In the genomic region with DNA sequence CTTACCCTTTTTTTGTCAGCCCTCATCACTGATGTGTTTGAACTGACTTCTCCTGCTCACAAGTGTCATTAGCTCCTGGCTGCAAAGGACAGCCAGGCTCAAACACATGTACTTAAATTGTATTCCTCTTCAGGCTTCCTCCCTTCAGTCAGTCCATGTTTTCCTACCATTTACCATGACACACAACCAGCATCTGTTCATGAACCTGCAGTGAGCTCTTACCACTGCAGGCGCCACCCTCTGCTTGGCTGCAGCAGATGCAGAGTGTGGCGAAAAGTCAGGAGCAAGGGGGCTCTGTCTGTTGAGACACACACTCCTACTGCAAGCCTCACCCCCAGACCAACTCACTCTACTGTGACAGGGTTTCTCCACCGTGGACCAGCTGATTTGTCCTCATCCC, we compare ENCODE assay signal across 21 cellular contexts.
"Had no signal": no experiment of that assay in that cellular context is flagged by ENCODE, and none has a peak within 500 bp of the region (broad histone marks: within the 10 kb centered on the region; RNA-seq: fewer than 3 reads in every experiment).

No MANE protein-coding gene starts in this region.

- H3K4me1 Mint-ChIP-seq: activated CD4-positive, alpha-beta T cell treated with anti-CD3 and anti-CD28 coated beads, Interleukin-2, amount 10 ng/mL, durations not matched to agents 7 days and 5 days; central memory CD8-positive, alpha-beta T cell; naive B cell had no signal

- H3K27me3 Mint-ChIP-seq: activated CD4-positive, alpha-beta T cell treated with anti-CD3 and anti-CD28 coated beads, Interleukin-2, amount 10 ng/mL, durations not matched to agents 7 days and 5 days; activated T-cell treated with anti-CD3 and anti-CD28 coated beads, Interleukin-2, amount 50 U/mL, for 24 hours; stimulated activated naive CD8-positive, alpha-beta T cell treated with anti-CD3 and anti-CD28 coated beads, Interleukin-15, Interleukin-2, amounts not matched to agents 100 ng/mL and 50 ng/mL, for 24 hours had no signal

- H3K9me3 Mint-ChIP-seq: activated CD4-positive, alpha-beta T cell treated with anti-CD3 and anti-CD28 coated beads, Interleukin-2, amount 10 ng/mL, durations not matched to agents 7 days and 5 days; activated T-cell treated with anti-CD3 and anti-CD28 coated beads, Interleukin-2, amount 50 U/mL, for 24 hours; activated T-helper 2 cell treated with anti-CD3 and anti-CD28 coated beads, Interferon-gamma antibody, Interleukin-2, Interleukin-4, amounts not matched to agents 10 μg/mL and 5 μg/mL and 100 μg/mL, durations not matched to agents 14 hours and 24 hours and 36 hours; central memory CD8-positive, alpha-beta T cell; naive B cell; neural progenitor cell; stimulated activated naive CD8-positive, alpha-beta T cell treated with anti-CD3 and anti-CD28 coated beads, Interleukin-15, Interleukin-2, amounts not matched to agents 100 ng/mL and 50 ng/mL, for 24 hours had no signal

- H3K36me3 ChIP-seq: brain microvascular endothelial cell, colonic mucosa, neural progenitor cell, prostate gland, right atrium auricular region, tibial nerve, uterus had no signal

- FAIRE-seq: endometrium, keratinocyte had no signal

- H3K27ac ChIP-seq: brain microvascular endothelial cell, colonic mucosa, neural progenitor cell, prostate gland, right atrium auricular region, tibial nerve, uterus had no signal

- H3K4me3 ChIP-seq: colonic mucosa, neural progenitor cell, prostate gland, right atrium auricular region, tibial nerve, uterus had no signal

- H3K27me3 ChIP-seq: brain microvascular endothelial cell, colonic mucosa, neural progenitor cell, right atrium auricular region, tibial nerve, uterus had no signal

- H3K4me2 ChIP-seq: neural progenitor cell had no signal

- DNase-seq: activated CD4-positive, alpha-beta T cell treated with anti-CD3 and anti-CD28 coated beads, Interleukin-2, amount 10 ng/mL, durations not matched to agents 7 days and 5 days; activated CD8-positive, alpha-beta T cell treated with anti-CD3 and anti-CD28 coated beads, Interleukin-2, amount 10 ng/mL, durations not matched to agents 7 days and 5 days; activated naive CD4-positive, alpha-beta T cell treated with anti-CD3 and anti-CD28 coated beads for 36 hours; activated T-cell treated with anti-CD3 and anti-CD28 coated beads, Interleukin-2, amount 50 U/mL, for 24 hours; colonic mucosa; erythroblast; foreskin melanocyte; hypothalamus; naive B cell; T1000; uterus had no signal

- H3K36me3 Mint-ChIP-seq: naive B cell had no signal

- ATAC-seq: activated CD8-positive, alpha-beta T cell treated with anti-CD3 and anti-CD28 coated beads, Interleukin-2, amount 10 ng/mL, durations not matched to agents 7 days and 5 days had no signal

- H3K4me3 Mint-ChIP-seq: activated CD4-positive, alpha-beta T cell treated with anti-CD3 and anti-CD28 coated beads, Interleukin-2, amount 10 ng/mL, durations not matched to agents 7 days and 5 days; activated CD8-positive, alpha-beta T cell treated with anti-CD3 and anti-CD28 coated beads, Interleukin-2, amount 10 ng/mL, durations not matched to agents 7 days and 5 days; activated naive CD4-positive, alpha-beta T cell treated with anti-CD3 and anti-CD28 coated beads for 36 hours; activated T-cell treated with anti-CD3 and anti-CD28 coated beads, Interleukin-2, amount 50 U/mL, for 24 hours; central memory CD8-positive, alpha-beta T cell; naive B cell; neural progenitor cell; stimulated activated naive CD8-positive, alpha-beta T cell treated with anti-CD3 and anti-CD28 coated beads, Interleukin-15, Interleukin-2, amounts not matched to agents 100 ng/mL and 50 ng/mL, for 24 hours had no signal

- H3K27ac Mint-ChIP-seq: activated CD4-positive, alpha-beta T cell treated with anti-CD3 and anti-CD28 coated beads, Interleukin-2, amount 10 ng/mL, durations not matched to agents 7 days and 5 days; activated CD8-positive, alpha-beta T cell treated with anti-CD3 and anti-CD28 coated beads, Interleukin-2, amount 10 ng/mL, durations not matched to agents 7 days and 5 days; activated naive CD4-positive, alpha-beta T cell treated with anti-CD3 and anti-CD28 coated beads for 36 hours; activated T-cell treated with anti-CD3 and anti-CD28 coated beads, Interleukin-2, amount 50 U/mL, for 24 hours; activated T-helper 2 cell treated with anti-CD3 and anti-CD28 coated beads, Interferon-gamma antibody, Interleukin-2, Interleukin-4, amounts not matched to agents 10 μg/mL and 5 μg/mL and 100 μg/mL, durations not matched to agents 14 hours and 24 hours and 36 hours; stimulated activated naive CD8-positive, alpha-beta T cell treated with anti-CD3 and anti-CD28 coated beads, Interleukin-15, Interleukin-2, amounts not matched to agents 100 ng/mL and 50 ng/mL, for 24 hours had no signal

- H3K4me1 ChIP-seq: colonic mucosa, neural progenitor cell, prostate gland, right atrium auricular region, uterus had no signal

- H3K9me3 ChIP-seq: colonic mucosa, prostate gland, right atrium auricular region, tibial nerve, uterus had no signal

- H2AFZ ChIP-seq: neural progenitor cell had no signal

- H3K9ac ChIP-seq: neural progenitor cell had no signal
